In the genomic region with DNA sequence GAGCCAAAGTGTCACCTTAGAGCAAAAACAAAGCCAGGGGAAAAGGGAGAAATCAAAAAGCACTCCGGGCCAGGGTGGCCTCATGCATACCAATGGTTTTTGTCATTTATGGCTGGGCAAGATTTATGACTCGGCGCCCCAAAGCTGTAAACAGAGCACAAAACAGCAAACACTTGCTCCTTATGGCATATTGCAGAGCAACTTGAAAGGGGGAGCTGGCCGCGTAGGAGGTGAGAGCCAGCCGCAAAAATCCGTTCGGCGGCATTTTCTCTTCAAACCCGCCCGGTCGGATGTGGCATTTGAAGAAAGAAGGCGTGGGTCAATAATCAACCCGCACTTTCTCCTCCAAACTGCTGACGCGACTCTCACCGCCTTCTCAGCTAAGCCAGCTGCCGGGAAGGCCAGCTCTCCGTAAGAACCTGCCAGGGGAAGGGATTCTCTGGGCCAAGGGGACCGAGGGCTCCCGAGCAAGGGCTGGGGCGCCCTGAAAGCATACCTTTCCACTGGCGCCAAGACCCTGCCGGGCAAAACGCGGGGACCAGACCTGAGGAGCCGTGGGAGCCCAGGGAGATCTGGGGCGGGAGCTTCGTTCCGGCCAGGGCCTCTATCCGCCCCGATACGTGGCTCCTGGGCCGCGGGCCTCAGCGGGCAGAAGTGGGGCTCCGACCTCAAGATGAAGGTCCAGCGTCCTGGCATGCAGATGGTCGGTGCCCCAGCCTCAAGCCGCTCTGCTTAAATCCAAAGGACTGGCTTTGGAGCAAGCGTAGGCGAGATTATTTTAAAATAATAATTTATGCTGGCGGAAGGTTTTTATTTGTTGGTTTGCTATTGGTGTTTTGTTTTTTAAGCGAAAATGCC, we compare ENCODE assay signal across 9 cellular contexts. TPM values are rescaled to one million over a fixed set of nuclear protein-coding genes. Genes with fewer than 3 reads are reported as not detected.
DNase-seq lines count a peak whose midpoint lies in the region; ATAC-seq lines count a peak whose summit lies in the region.
"Had no signal": no experiment of that assay in that cellular context is flagged by ENCODE, and none has a peak within 500 bp of the region (broad histone marks: within the 10 kb centered on the region; RNA-seq: fewer than 3 reads in every experiment).

No MANE protein-coding gene starts in this region.

- peak overlapping the region; percentile 64 to 77 for H3K4me3 ChIP-seq in esophagus (ENCODE audit: low read depth in 1 of 2, low read length in 2 of 2)

- no peaks in the 10 kb centered on the region for H3K36me3 ChIP-seq in esophagus (ENCODE audit: control insufficient read depth in 2 of 2, insufficient read depth in 2 of 2, low read length in 1 of 2)

- DNase-seq in HuH-7 (ENCODE audit: low spot score) (peak; percentile 79), sciatic nerve (ENCODE audit: low spot score) (peak; percentile 66), midbrain (lab: John Stamatoyannopoulos, UW) (no peak)
- DNase-seq in stimulated activated CD4-positive, alpha-beta T cell treated with anti-CD3 and anti-CD28 coated beads, Interleukin-4, amount 100 ng/mL, for 24 hours: no peak
- no peak for DNase-seq in activated naive CD4-positive, alpha-beta T cell treated with anti-CD3 and anti-CD28 coated beads, Interleukin-2, amount 50 U/mL, for 16 hours
- DNase-seq: activated CD8-positive, alpha-beta memory T cell treated with anti-CD3 and anti-CD28 coated beads, Interleukin-2, amount 10 ng/mL, durations not matched to agents 7 days and 5 days; hippocampal formation; NCI-H510A had no signal

- intact Hi-C loops in sciatic nerve (cut with DNase I): no loop called here

- H3K27me3 ChIP-seq in esophagus (ENCODE audit: control insufficient read depth in 1 of 2, insufficient read depth in 2 of 2, low read length in 2 of 2): no peaks in the 10 kb centered on the region

- ATAC-seq in sciatic nerve: no peak
- ATAC-seq: activated CD8-positive, alpha-beta memory T cell treated with anti-CD3 and anti-CD28 coated beads, Interleukin-2, amount 10 ng/mL, durations not matched to agents 7 days and 5 days had no signal

- H3K4me1 ChIP-seq in esophagus (ENCODE audit: control insufficient read depth in 2 of 2, insufficient read depth in 2 of 2, low read length in 1 of 2): peaks cover 0 to 2% of the 10 kb centered on the region in 2 donors

- no peaks in the 10 kb centered on the region for H3K9me3 ChIP-seq in esophagus (ENCODE audit: control insufficient read depth in 2 of 2, insufficient read depth in 1 of 2, low read depth in 1 of 2, low read length in 1 of 2)

- H3K27ac ChIP-seq in esophagus (ENCODE audit: low read depth in 2 of 2, low read length in 1 of 2): peak overlapping the region; percentile 91 to 97

- 22% methylated on average over 44 of the region's 44 CpGs for WGBS in esophagus, 2 donors

RNA-seq across cellular contexts. Expression of a gene that starts 12.9 kb away (rescaled TPM):
- 1 to 10 TPM; 1.8 to 2.3 TPM for polyA plus RNA-seq in esophagus
- 3.9 TPM for total RNA-seq in sciatic nerve
- total RNA-seq: activated CD8-positive, alpha-beta memory T cell treated with anti-CD3 and anti-CD28 coated beads, Interleukin-2, amount 10 ng/mL, durations not matched to agents 7 days and 5 days had no signal

RNA-seq across cellular contexts. Expression of a gene that starts 15.2 kb away (rescaled TPM):
- polyA plus RNA-seq in esophagus: 1 to 10 TPM; 7.6 to 8.6 TPM
- 10.0 TPM for total RNA-seq in sciatic nerve
- total RNA-seq: activated CD8-positive, alpha-beta memory T cell treated with anti-CD3 and anti-CD28 coated beads, Interleukin-2, amount 10 ng/mL, durations not matched to agents 7 days and 5 days had no signal

RNA-seq across cellular contexts. Expression of a gene that starts 19.6 kb away (rescaled TPM):
- polyA plus RNA-seq in esophagus: 1 to 10 TPM; 1.5 to 2.1 TPM
- total RNA-seq in sciatic nerve: 0.98 TPM

RNA-seq across cellular contexts. Expression of a gene that starts 28.1 kb away (rescaled TPM):
- polyA plus RNA-seq in esophagus: 1 to 10 TPM; 1.7 to 3.5 TPM
- 20.1 TPM for total RNA-seq in sciatic nerve
- total RNA-seq: activated CD8-positive, alpha-beta memory T cell treated with anti-CD3 and anti-CD28 coated beads, Interleukin-2, amount 10 ng/mL, durations not matched to agents 7 days and 5 days had no signal

RNA-seq across cellular contexts. Expression of a gene that starts 32.2 kb away (rescaled TPM):
- under 1 TPM; 0.19 to 0.69 TPM for polyA plus RNA-seq in esophagus
- total RNA-seq in sciatic nerve: 15.8 TPM
- total RNA-seq: activated CD8-positive, alpha-beta memory T cell treated with anti-CD3 and anti-CD28 coated beads, Interleukin-2, amount 10 ng/mL, durations not matched to agents 7 days and 5 days had no signal

Comparison
In these comparisons a context has a peak if more than half of its experiments do, and no peak if none do; other contexts are left out.
1. DNase-seq: peak in HuH-7 (single experiment) and sciatic nerve (single experiment); none in stimulated activated CD4-positive, alpha-beta T cell treated with anti-CD3 and anti-CD28 coated beads, Interleukin-4, amount 100 ng/mL, for 24 hours (single experiment), midbrain (single experiment) and activated naive CD4-positive, alpha-beta T cell treated with anti-CD3 and anti-CD28 coated beads, Interleukin-2, amount 50 U/mL, for 16 hours (single experiment).